In the genomic region with DNA sequence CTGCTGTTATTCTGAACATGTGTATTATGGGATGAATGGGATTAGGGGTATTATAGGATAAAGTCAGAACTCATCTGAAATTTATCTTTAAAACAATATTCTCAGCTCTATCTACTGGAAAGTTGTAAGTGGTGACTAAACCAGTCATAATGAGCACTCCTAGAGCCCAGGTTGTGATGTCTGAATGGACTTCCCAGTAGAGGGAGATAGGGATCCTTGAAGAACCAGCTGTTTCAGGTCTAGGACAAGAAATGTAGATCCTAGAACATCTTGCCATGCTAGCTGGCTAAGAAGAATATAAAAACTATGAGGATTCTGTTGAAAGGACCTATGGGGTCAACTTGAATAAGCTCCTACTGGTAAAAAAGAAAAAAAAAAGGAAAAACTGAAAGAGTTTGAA, we compare ENCODE assay signal across 19 cellular contexts.
DNase-seq lines count a peak whose midpoint lies in the region; TF ChIP-seq lines count a peak whose summit lies in the region.
"Had no signal": no experiment of that assay in that cellular context is flagged by ENCODE, and none has a peak within 500 bp of the region (broad histone marks: within the 10 kb centered on the region; RNA-seq: fewer than 3 reads in every experiment).

No MANE protein-coding gene starts in this region.

- in situ Hi-C loops in brain microvascular endothelial cell (cut with HindIII; ENCODE audit: low pct_ligation_motif_present, low sequenced_read_pairs), result no loop called here

- no peaks in the 10 kb centered on the region for H3K27me3 ChIP-seq in brain microvascular endothelial cell (replicated peaks)

- no peak for TF ChIP-seq CTCF in fibroblast of mammary gland (conservative IDR thresholded peaks at IDR 0.05; ENCODE audit: control insufficient read depth, insufficient read depth, low read depth, low read length)
- no peak for TF ChIP-seq CTCF in coronary artery (IDR thresholded peaks at IDR 0.05)
- TF ChIP-seq CTCF in brain microvascular endothelial cell (IDR thresholded peaks at IDR 0.05; ENCODE audit: low read depth, low read length, missing control alignments), result no peak

- no peaks in the 10 kb centered on the region for H3K36me3 ChIP-seq in brain microvascular endothelial cell (replicated peaks)

- H3K27ac ChIP-seq in coronary artery, result no peak overlapping the region
- H3K27ac ChIP-seq in brain microvascular endothelial cell, result no peak overlapping the region

- H3K4me3 ChIP-seq in fibroblast of mammary gland (ENCODE audit: control insufficient read depth, low read depth, low read length) (no peak overlapping the region), coronary artery (no peak overlapping the region), brain microvascular endothelial cell (ENCODE audit: low read depth, low read length) (no peak overlapping the region)

- DNase-seq in SIG-M5 treated with dmso at 0.1 percent for 504 hours (lab: John Stamatoyannopoulos, UW; ENCODE audit: unreplicated experiment), result peak; percentile 7
- no peak for DNase-seq in SIG-M5 (lab: John Stamatoyannopoulos, UW)
- DNase-seq in RKO (ENCODE audit: low spot score), result peak; percentile 26
- DNase-seq in fibroblast of mammary gland (ENCODE audit: low read depth), result peak; percentile 1
- DNase-seq in coronary artery (ENCODE audit: low spot score), result no peak
- no peak for DNase-seq in NCI-H69 (lab: John Stamatoyannopoulos, UW)
- DNase-seq in brain microvascular endothelial cell, result no peak
- DNase-seq in ureter (ENCODE audit: low spot score), result no peak
- DNase-seq: Calu3; CD4-positive, CD25-positive, alpha-beta regulatory T cell; DND-41; HCEC 1CT; IMR-90; Kasumi-1; NCI-H146; NCI-H2107; NCI-H446; NCI-H748 treated with DMSO at 0.1 percent for 48 hours; Right ventricle myocardium superior had no signal

Comparison
In these comparisons a context has a peak if more than half of its experiments do, and no peak if none do; other contexts are left out.
1. DNase-seq: peak in SIG-M5 treated with dmso at 0.1 percent for 504 hours (single experiment), RKO (single experiment) and fibroblast of mammary gland (single experiment); none in SIG-M5 (single experiment), coronary artery (single experiment), NCI-H69 (single experiment), brain microvascular endothelial cell (single experiment) and ureter (single experiment).